In the genomic region with DNA sequence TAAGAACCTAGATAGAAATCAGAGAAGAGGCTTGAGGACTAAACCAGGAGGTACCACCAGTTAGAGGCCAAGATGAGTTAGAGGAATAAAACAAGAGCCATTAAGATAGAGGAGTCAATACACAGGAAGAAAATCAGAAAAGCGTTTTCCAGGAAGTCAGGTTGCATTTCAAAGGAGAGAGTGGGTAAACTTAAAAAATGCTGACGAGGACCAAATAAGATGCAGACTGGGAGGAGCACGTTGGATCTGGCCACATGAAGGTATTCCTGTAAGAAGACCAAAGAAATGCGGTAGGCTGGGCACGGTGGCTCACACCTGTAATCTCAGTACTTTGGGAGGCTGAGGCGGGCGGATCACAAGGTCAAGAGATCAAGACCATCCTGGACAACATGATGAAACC, we compare ENCODE assay signal across 23 cellular contexts.
"Had no signal": no experiment of that assay in that cellular context is flagged by ENCODE, and none has a peak within 500 bp of the region (broad histone marks: within the 10 kb centered on the region; RNA-seq: fewer than 3 reads in every experiment).

No MANE protein-coding gene starts in this region.

- H3K27ac Mint-ChIP-seq: mesothelial cell of epicardium, naive B cell had no signal

- ATAC-seq: foreskin keratinocyte, gastroesophageal sphincter, heart left ventricle, left cardiac atrium, left lung, left ventricle myocardium superior, lower lobe of right lung, mucosa of descending colon had no signal

- H3K27me3 Mint-ChIP-seq: naive B cell had no signal

- H3K4me1 ChIP-seq: esophagus muscularis mucosa, foreskin keratinocyte, gastroesophageal sphincter, heart left ventricle, left lung, lower lobe of right lung had no signal

- H3K27ac ChIP-seq: coronary artery, dorsolateral prefrontal cortex, esophagus muscularis mucosa, foreskin keratinocyte, gastroesophageal sphincter, heart left ventricle, left lung, lower lobe of right lung had no signal

- H3K4me3 Mint-ChIP-seq: mesothelial cell of epicardium had no signal

- DNase-seq: dermis blood vessel endothelial cell; dorsolateral prefrontal cortex; effector CD4-positive, alpha-beta T cell; effector memory CD4-positive, alpha-beta T cell; foreskin keratinocyte; heart left ventricle; hippocampal formation; left cardiac atrium; left lung; left ventricle myocardium superior; lower lobe of right lung; mesenchymal stem cell; mucosa of descending colon; naive B cell had no signal

- H3K9me3 ChIP-seq: esophagus muscularis mucosa, gastroesophageal sphincter, heart left ventricle, left lung, lower lobe of right lung, mucosa of descending colon had no signal

- H3K4me1 Mint-ChIP-seq: naive B cell had no signal

- FAIRE-seq: colon, endothelial cell of umbilical vein, frontal cortex, islet of Langerhans, keratinocyte had no signal

- H3K27me3 ChIP-seq: esophagus muscularis mucosa, foreskin keratinocyte, gastroesophageal sphincter, heart left ventricle, left lung had no signal

- H3K36me3 ChIP-seq: esophagus muscularis mucosa, gastroesophageal sphincter, heart left ventricle, left lung, lower lobe of right lung had no signal

- H3K4me3 ChIP-seq: coronary artery, dorsolateral prefrontal cortex, esophagus muscularis mucosa, gastroesophageal sphincter, heart left ventricle, left lung, lower lobe of right lung, mucosa of descending colon had no signal
